17 cellular contexts compared by ENCODE assay signal in the genomic region with DNA sequence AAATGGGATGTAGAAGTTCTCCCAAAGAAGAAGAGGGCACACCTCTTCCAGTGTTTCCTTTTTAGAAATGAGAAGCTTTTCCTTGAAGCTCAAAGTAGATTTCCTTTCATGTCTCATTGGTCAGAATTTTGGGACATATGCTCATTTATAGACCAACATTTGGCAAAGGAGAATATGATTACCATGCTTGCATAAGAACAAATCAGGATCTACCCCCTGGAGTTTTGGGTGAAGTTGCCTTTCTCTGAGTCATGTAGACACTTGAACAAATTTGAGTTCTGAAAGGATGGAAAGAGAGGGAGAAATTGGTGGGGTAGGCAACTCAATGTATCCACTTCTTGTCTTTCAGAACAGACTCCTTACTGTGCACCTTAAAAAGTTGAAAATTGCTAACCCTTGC.
A peak's percentile ranks its signal among the peaks of the same experiment; 100 is the strongest.
DNase-seq lines count a peak whose midpoint lies in the region; ATAC-seq and TF ChIP-seq lines count a peak whose summit lies in the region.
"Had no signal": no experiment of that assay in that cellular context is flagged by ENCODE, and none has a peak within 500 bp of the region (broad histone marks: within the 10 kb centered on the region; RNA-seq: fewer than 3 reads in every experiment).

No MANE protein-coding gene starts in this region.

- in situ Hi-C loops in astrocyte of the spinal cord (cut with HindIII; ENCODE audit: low sequenced_read_pairs) (no loop called here), KBM-7 (cut with MboI; ENCODE audit: low pct_unique_long_range_greater_than_20kb, low sequenced_read_pairs) (no loop called here)

- H3K4me3 ChIP-seq in AG09309 (ENCODE audit: control insufficient read depth, low read depth, low read length) (no peak overlapping the region), astrocyte of the spinal cord (ENCODE audit: low read depth, low read length) (no peak overlapping the region), fibroblast of mammary gland (ENCODE audit: control insufficient read depth, low read depth, low read length) (no peak overlapping the region)
- H3K4me3 ChIP-seq: BLaER1 had no signal

- TF ChIP-seq CTCF in AG09309 (IDR thresholded peaks at IDR 0.05; ENCODE audit: control insufficient read depth, insufficient read depth, low read depth, low read length, missing control alignments): no peak
- no peak for TF ChIP-seq CTCF in astrocyte of the spinal cord (IDR thresholded peaks at IDR 0.05; ENCODE audit: low read depth, low read length)
- TF ChIP-seq CTCF in fibroblast of mammary gland (conservative IDR thresholded peaks at IDR 0.05; ENCODE audit: control insufficient read depth, insufficient read depth, low read depth, low read length): no peak

- ATAC-seq in HG03571 (IDR thresholded peaks at IDR 0.05; ENCODE audit: unreplicated experiment): no peak
- ATAC-seq: HCT116 had no signal

- DNase-seq in AG09309 (ENCODE audit: low read depth) (peak; percentile 13), astrocyte of the spinal cord (ENCODE audit: low read depth, low spot score) (peak; percentile 26), fibroblast of mammary gland (ENCODE audit: low read depth) (peak; percentile 61), stromal cell of bone marrow (ENCODE audit: low read depth) (peak; percentile 13), KBM-7 (no peak), NCI-H82 treated with DMSO at 0.1 percent for 48 hours (lab: John Stamatoyannopoulos, UW; ENCODE audit: unreplicated experiment) (no peak)
- DNase-seq: 8988T; CD4-positive, alpha-beta memory T cell; DMS153; DMS79; GF-D8; GOT3; H7; HFFc6 had no signal

Comparison
In these comparisons a context has a peak if more than half of its experiments do, and no peak if none do; other contexts are left out.
1. DNase-seq: peak in AG09309 (single experiment), astrocyte of the spinal cord (single experiment), fibroblast of mammary gland (single experiment) and stromal cell of bone marrow (single experiment); none in KBM-7 (single experiment) and NCI-H82 treated with DMSO at 0.1 percent for 48 hours (single experiment).